In the genomic region with DNA sequence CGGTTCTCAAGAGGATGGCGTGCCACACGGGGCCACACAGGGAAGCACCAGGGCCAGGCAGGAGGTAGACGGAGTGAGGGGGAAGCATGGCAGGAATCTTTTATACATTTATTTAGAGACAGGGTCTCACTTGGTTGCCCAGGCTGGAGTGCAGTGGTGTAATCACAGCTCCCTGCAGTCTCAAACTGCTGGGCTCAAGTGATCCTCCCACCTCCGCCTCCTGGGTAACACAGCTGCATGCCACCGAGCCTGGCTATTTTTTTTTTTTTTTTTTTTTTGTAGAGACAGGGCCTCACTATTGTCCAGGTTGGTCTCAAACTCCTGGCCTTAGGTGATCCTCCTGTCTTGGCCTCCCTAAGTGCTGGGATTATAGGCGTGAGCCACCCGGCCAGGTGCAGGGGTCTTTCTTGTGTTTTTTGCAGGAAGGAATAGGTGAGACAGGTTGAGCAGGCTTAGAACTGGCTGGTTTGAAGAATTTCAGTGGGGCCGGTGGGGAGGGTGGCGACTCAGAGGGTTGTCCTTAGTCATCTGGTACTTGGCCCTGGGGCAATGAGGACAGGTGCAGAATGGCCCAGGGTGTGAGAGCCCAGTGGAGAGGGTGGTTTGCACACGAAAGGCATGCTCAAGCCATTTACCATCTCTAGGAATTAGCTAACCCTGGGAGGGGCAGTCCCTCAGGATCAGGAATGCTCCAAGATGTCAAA, we compare ENCODE assay signal across 1 cellular context.
TF ChIP-seq lines count a peak whose summit lies in the region.

No MANE protein-coding gene starts in this region.

TF ChIP-seq in HCT116, 20 proteins besides CTCF, POLR2A, EP300 and RAD21 (continued from another document):
- TF ChIP-seq YY1 (IDR thresholded peaks at IDR 0.05; ENCODE audit: extremely low read depth, insufficient replicate concordance, low read depth, low read length) (no peak), SRF (IDR thresholded peaks at IDR 0.05; ENCODE audit: low read depth) (no peak), ZNF274 (IDR thresholded peaks at IDR 0.05; ENCODE audit: low read depth, low read length) (no peak), FOSL1 (IDR thresholded peaks at IDR 0.05; ENCODE audit: low read depth) (no peak), CEBPB (IDR thresholded peaks at IDR 0.05; ENCODE audit: low read depth) (no peak), ZFX (IDR thresholded peaks at IDR 0.05) (no peak), JUND (IDR thresholded peaks at IDR 0.05) (no peak), EZH2 (IDR thresholded peaks at IDR 0.05) (no peak), SIN3A (IDR thresholded peaks at IDR 0.05; ENCODE audit: low read depth) (no peak), ZBTB33 (IDR thresholded peaks at IDR 0.05; ENCODE audit: extremely low read depth, insufficient replicate concordance, low read length) (no peak), MAX (IDR thresholded peaks at IDR 0.05) (no peak), POLR2AphosphoS5 (IDR thresholded peaks at IDR 0.05; ENCODE audit: low read depth, low read length) (no peak)
- TF ChIP-seq, protein P1, sequence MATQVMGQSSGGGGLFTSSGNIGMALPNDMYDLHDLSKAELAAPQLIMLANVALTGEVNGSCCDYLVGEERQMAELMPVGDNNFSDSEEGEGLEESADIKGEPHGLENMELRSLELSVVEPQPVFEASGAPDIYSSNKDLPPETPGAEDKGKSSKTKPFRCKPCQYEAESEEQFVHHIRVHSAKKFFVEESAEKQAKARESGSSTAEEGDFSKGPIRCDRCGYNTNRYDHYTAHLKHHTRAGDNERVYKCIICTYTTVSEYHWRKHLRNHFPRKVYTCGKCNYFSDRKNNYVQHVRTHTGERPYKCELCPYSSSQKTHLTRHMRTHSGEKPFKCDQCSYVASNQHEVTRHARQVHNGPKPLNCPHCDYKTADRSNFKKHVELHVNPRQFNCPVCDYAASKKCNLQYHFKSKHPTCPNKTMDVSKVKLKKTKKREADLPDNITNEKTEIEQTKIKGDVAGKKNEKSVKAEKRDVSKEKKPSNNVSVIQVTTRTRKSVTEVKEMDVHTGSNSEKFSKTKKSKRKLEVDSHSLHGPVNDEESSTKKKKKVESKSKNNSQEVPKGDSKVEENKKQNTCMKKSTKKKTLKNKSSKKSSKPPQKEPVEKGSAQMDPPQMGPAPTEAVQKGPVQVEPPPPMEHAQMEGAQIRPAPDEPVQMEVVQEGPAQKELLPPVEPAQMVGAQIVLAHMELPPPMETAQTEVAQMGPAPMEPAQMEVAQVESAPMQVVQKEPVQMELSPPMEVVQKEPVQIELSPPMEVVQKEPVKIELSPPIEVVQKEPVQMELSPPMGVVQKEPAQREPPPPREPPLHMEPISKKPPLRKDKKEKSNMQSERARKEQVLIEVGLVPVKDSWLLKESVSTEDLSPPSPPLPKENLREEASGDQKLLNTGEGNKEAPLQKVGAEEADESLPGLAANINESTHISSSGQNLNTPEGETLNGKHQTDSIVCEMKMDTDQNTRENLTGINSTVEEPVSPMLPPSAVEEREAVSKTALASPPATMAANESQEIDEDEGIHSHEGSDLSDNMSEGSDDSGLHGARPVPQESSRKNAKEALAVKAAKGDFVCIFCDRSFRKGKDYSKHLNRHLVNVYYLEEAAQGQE (IDR thresholded peaks at IDR 0.05; ENCODE audit: low read depth) = no peak
